28 cellular contexts compared by ENCODE assay signal in the genomic region with DNA sequence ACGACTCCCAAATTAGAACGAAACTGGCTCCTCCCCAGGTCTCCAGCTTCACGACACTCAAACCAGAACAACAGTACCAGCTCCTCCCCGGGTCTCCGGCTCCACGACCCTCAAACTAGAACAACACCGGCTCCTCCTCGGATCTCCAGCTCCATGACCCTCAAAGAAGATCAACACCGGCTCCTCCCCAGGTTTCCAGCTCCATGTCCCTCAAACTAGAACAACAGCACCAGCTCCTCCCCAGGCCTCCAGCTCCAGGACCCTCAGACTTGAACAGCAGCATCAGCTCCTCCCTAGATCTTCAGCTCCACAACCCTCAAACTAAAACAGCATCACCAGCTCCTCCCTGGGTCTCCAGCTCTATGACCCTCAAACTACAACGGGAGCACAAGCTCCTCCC. TPM values are rescaled to one million over a fixed set of nuclear protein-coding genes. Genes with fewer than 3 reads are reported as not detected.
DNase-seq lines count a peak whose midpoint lies in the region; ATAC-seq and TF ChIP-seq lines count a peak whose summit lies in the region.
"Had no signal": no experiment of that assay in that cellular context is flagged by ENCODE, and none has a peak within 500 bp of the region (broad histone marks: within the 10 kb centered on the region; RNA-seq: fewer than 3 reads in every experiment).

No MANE protein-coding gene starts in this region.

- DNase-seq in endodermal cell (peak; percentile 21), mesenteric fat pad (ENCODE audit: low spot score) (peak; percentile 77), amygdala (lab: John Stamatoyannopoulos, UW) (no peak), cerebellar cortex (ENCODE audit: low spot score) (no peak), SK-N-SH (no peak)
- DNase-seq in stimulated activated naive B cell treated with anti-CD40 and anti-IgM and Interleukin-4, amounts not matched to agents 10 μg/mL and 1 μg/mL and 100 μg/mL, for 72 hours = no peak
- DNase-seq: 8988T; ACHN; BE2C; C1 segment of cervical spinal cord; CD4-positive, alpha-beta memory T cell; CD4-positive, CD25-positive, alpha-beta regulatory T cell; CD8-positive, alpha-beta memory T cell; COR-L47; DMS 273 treated with DMSO at 0.1 percent for 48 hours; DMS153; DMS53; DMS79; DND-41; EL; GDM1 had no signal

- H3K27ac ChIP-seq in HEK293 (ENCODE audit: extremely low read depth, low read depth, low read length) (no peak overlapping the region), endodermal cell (ENCODE audit: low read depth, low read length) (no peak overlapping the region), SK-N-SH (ENCODE audit: low read depth in 2 of 2, low read length in 1 of 2) (no peak overlapping the region)
- H3K27ac ChIP-seq: BLaER1 had no signal

- no peak overlapping the region for H3K9ac ChIP-seq in endodermal cell (ENCODE audit: extremely low read depth, low read length, poor library complexity, severe bottlenecking)
- H3K9ac ChIP-seq in SK-N-SH = no peak overlapping the region
- H3K9ac ChIP-seq: BLaER1 had no signal

- no peak overlapping the region for H3K4me3 ChIP-seq in HEK293 (ENCODE audit: low read depth, low read length)
- H3K4me3 ChIP-seq in endodermal cell (ENCODE audit: low read length) = no peak overlapping the region
- H3K4me3 ChIP-seq in SK-N-SH (ENCODE audit: low read depth in 2 of 2, low read length in 1 of 2) = no peak overlapping the region
- H3K4me3 ChIP-seq: BLaER1, GM12878 had no signal

- CTCF ChIA-PET in HEK293 (lab: Yijun Ruan, JAX) (interaction anchor here (1.0 to 4.1 kb wide), 5 partner anchors 8 to 340 kb away, joined by 3 to 19 read pairs (median 8); a partner anchor contains a TSS), SK-N-SH (lab: Yijun Ruan, JAX) (interaction anchor here (1.0 to 1.6 kb wide), 5 partner anchors 12 to 39 kb away, joined by 3 to 4 read pairs (median 3); a partner anchor contains a TSS)

- no peak for ATAC-seq in stimulated activated naive B cell treated with anti-CD40 and anti-IgM and Interleukin-4, amounts not matched to agents 10 μg/mL and 1 μg/mL and 100 μg/mL, for 72 hours (replicated peaks)
- ATAC-seq: GM12878 had no signal

- peaks cover 0 to 7% of the 10 kb centered on the region in 2 experiments; a peak in 1 of 3 replicates for H3K36me3 ChIP-seq in HEK293 (ENCODE audit: control insufficient read depth in 2 of 2, insufficient read depth in 1 of 2, low read length in 2 of 2)
- H3K36me3 ChIP-seq in endodermal cell (ENCODE audit: control insufficient read depth, insufficient read depth, low read length) = no peaks in the 10 kb centered on the region
- no peaks in the 10 kb centered on the region for H3K36me3 ChIP-seq in SK-N-SH (replicated peaks in 1 of 2; ENCODE audit: control insufficient read depth in 1 of 2, insufficient read depth in 2 of 2, low read length in 1 of 2)
- H3K36me3 ChIP-seq: BE2C, BLaER1 had no signal

- TF ChIP-seq RAD21 in SK-N-SH (IDR thresholded peaks at IDR 0.05; ENCODE audit: low read length) = no peak

- peaks cover 73% of the 10 kb centered on the region for H3K27me3 Mint-ChIP-seq in endodermal cell (ENCODE audit: insufficient read depth)
- H3K27me3 Mint-ChIP-seq in stimulated activated naive B cell treated with anti-CD40 and anti-IgM and Interleukin-4, amounts not matched to agents 10 μg/mL and 1 μg/mL and 100 μg/mL, for 72 hours = peaks cover 68% of the 10 kb centered on the region in 2 donors

- H3K27ac Mint-ChIP-seq in endodermal cell = no peak overlapping the region
- peak overlapping the region; percentile 27 for H3K27ac Mint-ChIP-seq in stimulated activated naive B cell treated with anti-CD40 and anti-IgM and Interleukin-4, amounts not matched to agents 10 μg/mL and 1 μg/mL and 100 μg/mL, for 72 hours
- H3K27ac Mint-ChIP-seq: CD4-positive, alpha-beta memory T cell had no signal

- TF ChIP-seq CTCF in HEK293 (tag by site-specific recombination; IDR thresholded peaks at IDR 0.05) (no peak), endodermal cell (conservative IDR thresholded peaks at IDR 0.05) (no peak), SK-N-SH (IDR thresholded peaks at IDR 0.05) (no peak)

- no peaks in the 10 kb centered on the region for H3K4me1 Mint-ChIP-seq in endodermal cell
- H3K4me1 Mint-ChIP-seq in stimulated activated naive B cell treated with anti-CD40 and anti-IgM and Interleukin-4, amounts not matched to agents 10 μg/mL and 1 μg/mL and 100 μg/mL, for 72 hours = peaks cover 4% of the 10 kb centered on the region in 2 donors

- H3K9me3 ChIP-seq in HEK293 (ENCODE audit: control insufficient read depth, insufficient read depth, low read depth, low read length) (no peaks in the 10 kb centered on the region), endodermal cell (ENCODE audit: control insufficient read depth, low read length) (no peaks in the 10 kb centered on the region), SK-N-SH (no peaks in the 10 kb centered on the region)
- H3K9me3 ChIP-seq: BE2C, BLaER1 had no signal

- no peaks in the 10 kb centered on the region for H3K4me1 ChIP-seq in HEK293 (ENCODE audit: control insufficient read depth, insufficient read depth, low read length)
- no peaks in the 10 kb centered on the region for H3K4me1 ChIP-seq in endodermal cell (ENCODE audit: control insufficient read depth, insufficient read depth, low read length)
- H3K4me1 ChIP-seq in SK-N-SH (ENCODE audit: control insufficient read depth in 1 of 2, insufficient read depth in 2 of 2, low read depth in 1 of 2, low read length in 1 of 2) = no peaks in the 10 kb centered on the region
- H3K4me1 ChIP-seq: BE2C had no signal

- no peak for TF ChIP-seq EP300 in SK-N-SH (IDR thresholded peaks at IDR 0.05; ENCODE audit: borderline replicate concordance in 1 of 2, low read depth in 1 of 2, low read length in 1 of 2)

- H4K20me1 ChIP-seq in SK-N-SH (ENCODE audit: insufficient read depth) = no peaks in the 10 kb centered on the region
- H4K20me1 ChIP-seq: BLaER1 had no signal

- H3K27me3 ChIP-seq in endodermal cell (ENCODE audit: control insufficient read depth, insufficient read depth, low read length, poor library complexity, severe bottlenecking) (peaks cover 59% of the 10 kb centered on the region), SK-N-SH (ENCODE audit: insufficient read depth) (peaks cover 49% of the 10 kb centered on the region)
- H3K27me3 ChIP-seq: BLaER1 had no signal

- POLR2A ChIA-PET in HEK293 (lab: Yijun Ruan, JAX) (interaction anchor here (4.1 kb wide), 1 partner anchor 13 kb away, joined by 24 read pairs; a partner anchor contains a TSS), SK-N-SH (lab: Yijun Ruan, JAX) (no interaction called here)

- peaks cover 2% of the 10 kb centered on the region for H3K9me3 Mint-ChIP-seq in endodermal cell
- H3K9me3 Mint-ChIP-seq in stimulated activated naive B cell treated with anti-CD40 and anti-IgM and Interleukin-4, amounts not matched to agents 10 μg/mL and 1 μg/mL and 100 μg/mL, for 72 hours = peaks cover 9 to 21% of the 10 kb centered on the region in 2 donors

- H3K36me3 Mint-ChIP-seq in endodermal cell (ENCODE audit: low read depth) = no peaks in the 10 kb centered on the region
- H3K36me3 Mint-ChIP-seq in stimulated activated naive B cell treated with anti-CD40 and anti-IgM and Interleukin-4, amounts not matched to agents 10 μg/mL and 1 μg/mL and 100 μg/mL, for 72 hours = no peaks in the 10 kb centered on the region
- H3K36me3 Mint-ChIP-seq: CD14-positive monocyte; CD4-positive, alpha-beta memory T cell; CD4-positive, CD25-positive, alpha-beta regulatory T cell had no signal

- H2AFZ ChIP-seq in SK-N-SH (ENCODE audit: low read depth) = no peak overlapping the region

- H3K79me2 ChIP-seq in SK-N-SH (ENCODE audit: insufficient read depth) = no peaks in the 10 kb centered on the region

- WGBS in endodermal cell (ENCODE audit: insufficient coverage in 1 of 2, insufficient read length in 1 of 2), 2 experiments = 85 to 86% methylated on average over 8 to 10 of the region's 10 CpGs
- 18% methylated on average over 8 of the region's 10 CpGs for WGBS in SK-N-SH (ENCODE audit: low lambda C conversion rate)

- no peak overlapping the region for H3K4me2 ChIP-seq in SK-N-SH
- H3K4me2 ChIP-seq: BLaER1 had no signal

- no peaks in the 10 kb centered on the region for H3F3A ChIP-seq in SK-N-SH (replicated peaks; ENCODE audit: insufficient read depth)

- no peak overlapping the region for H3K4me3 Mint-ChIP-seq in endodermal cell
- H3K4me3 Mint-ChIP-seq in stimulated activated naive B cell treated with anti-CD40 and anti-IgM and Interleukin-4, amounts not matched to agents 10 μg/mL and 1 μg/mL and 100 μg/mL, for 72 hours = no peak overlapping the region
- H3K4me3 Mint-ChIP-seq: CD4-positive, alpha-beta memory T cell; CD4-positive, CD25-positive, alpha-beta regulatory T cell; CD8-positive, alpha-beta memory T cell had no signal

- H3K9me2 ChIP-seq in SK-N-SH = no peaks in the 10 kb centered on the region

TF ChIP-seq in HEK293, 187 proteins besides CTCF, POLR2A, EP300 and RAD21 (continues in another document):
- no peak for TF ChIP-seq ZNF138 (tag by site-specific recombination; IDR thresholded peaks at IDR 0.05; ENCODE audit: borderline replicate concordance)

TF ChIP-seq in SK-N-SH, 30 proteins besides CTCF, POLR2A, EP300 and RAD21 (continues in another document):
- TF ChIP-seq, protein P1, sequence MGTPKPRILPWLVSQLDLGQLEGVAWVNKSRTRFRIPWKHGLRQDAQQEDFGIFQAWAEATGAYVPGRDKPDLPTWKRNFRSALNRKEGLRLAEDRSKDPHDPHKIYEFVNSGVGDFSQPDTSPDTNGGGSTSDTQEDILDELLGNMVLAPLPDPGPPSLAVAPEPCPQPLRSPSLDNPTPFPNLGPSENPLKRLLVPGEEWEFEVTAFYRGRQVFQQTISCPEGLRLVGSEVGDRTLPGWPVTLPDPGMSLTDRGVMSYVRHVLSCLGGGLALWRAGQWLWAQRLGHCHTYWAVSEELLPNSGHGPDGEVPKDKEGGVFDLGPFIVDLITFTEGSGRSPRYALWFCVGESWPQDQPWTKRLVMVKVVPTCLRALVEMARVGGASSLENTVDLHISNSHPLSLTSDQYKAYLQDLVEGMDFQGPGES (IDR thresholded peaks at IDR 0.05; ENCODE audit: low read depth, low read length) = no peak
- TF ChIP-seq GABPA (IDR thresholded peaks at IDR 0.05; ENCODE audit: low read depth) = no peak
- TF ChIP-seq SIN3A (IDR thresholded peaks at IDR 0.05; ENCODE audit: borderline replicate concordance, low read depth, low read length) = no peak
- no peak for TF ChIP-seq MXI1 (IDR thresholded peaks at IDR 0.05; ENCODE audit: low read depth, low read length)

RNA-seq across cellular contexts. Expression of a gene that starts 13.8 kb away (rescaled TPM):
- 1 to 10 TPM; 4.4 to 5.4 TPM for total RNA-seq in endodermal cell
- polyA plus RNA-seq in endodermal cell (2013, experiment 1 of 2) = 13.8 TPM
- 14.7 TPM for polyA plus RNA-seq in endodermal cell (2013, experiment 2 of 2)
- total RNA-seq in mesenteric fat pad = 3.0 TPM
- polyA plus RNA-seq in SK-N-SH (2012; rRNA removed) = 4.6 and 4.9 TPM in 2 replicates
- 3.8 TPM in 2 replicates for polyA plus RNA-seq in SK-N-SH (2012; cell fraction: cytosol; rRNA removed)
- 1.9 and 2.3 TPM in 2 replicates for polyA plus RNA-seq in SK-N-SH (2012; cell fraction: nucleus; rRNA removed)
- total RNA-seq: GM12878 had no signal
- polyA plus RNA-seq: CD14-positive monocyte had no signal

RNA-seq across cellular contexts. Expression of a gene that starts 29.8 kb away (rescaled TPM):
- total RNA-seq in endodermal cell = not detected
- polyA plus RNA-seq in endodermal cell (2013, experiment 1 of 2) = not detected
- polyA plus RNA-seq in endodermal cell (2013, experiment 2 of 2) = not detected
- not detected for total RNA-seq in mesenteric fat pad
- polyA plus RNA-seq in SK-N-SH (2012; rRNA removed) = not detected in 2 replicates
- polyA plus RNA-seq in SK-N-SH (2012; cell fraction: cytosol; rRNA removed) = not detected in 2 replicates
- 0.05 TPM in 1 of 2 replicates, not detected in the other for polyA plus RNA-seq in SK-N-SH (2012; cell fraction: nucleus; rRNA removed)
- total RNA-seq: A673; CD4-positive, alpha-beta memory T cell; CD4-positive, CD25-positive, alpha-beta regulatory T cell; CD8-positive, alpha-beta memory T cell; G401; GM12878 had no signal
- polyA plus RNA-seq: AG04450; CD14-positive monocyte; CD4-positive, alpha-beta memory T cell; CD4-positive, CD25-positive, alpha-beta regulatory T cell; CD8-positive, alpha-beta memory T cell; GM12878 had no signal

Comparison
In these comparisons a context has a peak if more than half of its experiments do, and no peak if none do; other contexts are left out.
1. DNase-seq: peak in endodermal cell (single experiment) and mesenteric fat pad (single experiment); none in stimulated activated naive B cell treated with anti-CD40 and anti-IgM and Interleukin-4, amounts not matched to agents 10 μg/mL and 1 μg/mL and 100 μg/mL, for 72 hours (single experiment), amygdala (0 of 56), cerebellar cortex (single experiment) and SK-N-SH (single experiment).